In genomic region chr11:92453055-92453454, GRCh38 we compare ENCODE assay signal across 14 cellular contexts.
DNase-seq lines count a peak whose midpoint lies in the region; ATAC-seq and TF ChIP-seq lines count a peak whose summit lies in the region.
"Had no signal": no experiment of that assay in that cellular context is flagged by ENCODE, and none has a peak within 500 bp of the region (broad histone marks: within the 10 kb centered on the region; RNA-seq: fewer than 3 reads in every experiment).

No MANE protein-coding gene starts in this region.

- H3K4me3 Mint-ChIP-seq in HFFc6, result 0 out of 2 replicates have a peak overlapping the region, but pooled peaks have one; percentile 5
- no peak overlapping the region for H3K4me3 Mint-ChIP-seq in activated naive CD4-positive, alpha-beta T cell treated with anti-CD3 and anti-CD28 coated beads, Interleukin-2, amount 10 ng/mL, durations not matched to agents 7 days and 5 days

- no peak for ATAC-seq in GM19328 (IDR thresholded peaks at IDR 0.05; ENCODE audit: unreplicated experiment)
- ATAC-seq: HepG2, left colon had no signal

- H3K9me3 ChIP-seq in SK-N-SH, result no peaks in the 10 kb centered on the region

- CTCF ChIA-PET in SK-N-SH (lab: Yijun Ruan, JAX), result interaction anchor here (0.6 to 1.4 kb wide), 3 partner anchors 161 to 433 kb away, joined by 3 to 4 read pairs (median 3); no protein-coding TSS in a partner anchor
- CTCF ChIA-PET in activated naive CD4-positive, alpha-beta T cell treated with anti-CD3 and anti-CD28 coated beads, Interleukin-2, amount 10 ng/mL, durations not matched to agents 7 days and 5 days (lab: Charles Lee), result no interaction called here

- peaks cover 6% of the 10 kb centered on the region; the same call in 1 of the 2 replicates for H3K4me1 Mint-ChIP-seq in HFFc6 (ENCODE audit: low read depth)
- no peaks in the 10 kb centered on the region for H3K4me1 Mint-ChIP-seq in activated naive CD4-positive, alpha-beta T cell treated with anti-CD3 and anti-CD28 coated beads, Interleukin-2, amount 10 ng/mL, durations not matched to agents 7 days and 5 days

- no peaks in the 10 kb centered on the region for H3K79me2 ChIP-seq in SK-N-SH (ENCODE audit: insufficient read depth)

- peak overlapping the region; percentile 67; the same call in 1 of the 2 replicates for H3K4me2 ChIP-seq in SK-N-SH

- peaks cover 16% of the 10 kb centered on the region for H3F3A ChIP-seq in SK-N-SH (replicated peaks; ENCODE audit: insufficient read depth)

- peak overlapping the region; percentile 29; the same call in 1 of the 2 replicates for H3K9ac ChIP-seq in SK-N-SH

- H3K4me1 ChIP-seq in SK-N-SH (ENCODE audit: control insufficient read depth in 1 of 2, insufficient read depth in 2 of 2, low read depth in 1 of 2, low read length in 1 of 2), result peaks cover 0 to 10% of the 10 kb centered on the region in 2 experiments; a peak in 2 of 4 replicates

- no peaks in the 10 kb centered on the region for H4K20me1 ChIP-seq in SK-N-SH (ENCODE audit: insufficient read depth)

- peak; percentile 42 for DNase-seq in AG10803 (ENCODE audit: low read depth)
- DNase-seq in HFFc6, result peak; percentile 60
- DNase-seq in SK-N-SH, result no peak
- peak; percentile 29 for DNase-seq in foreskin melanocyte
- DNase-seq in activated naive CD4-positive, alpha-beta T cell treated with anti-CD3 and anti-CD28 coated beads, Interleukin-2, amount 10 ng/mL, durations not matched to agents 7 days and 5 days, result no peak
- DNase-seq in pons (ENCODE audit: low spot score), result no peak
- DNase-seq in DMS114 treated with DMSO at 0.1 percent for 48 hours (lab: John Stamatoyannopoulos, UW; ENCODE audit: unreplicated experiment), result no peak
- DNase-seq: activated T-cell treated with anti-CD3 and anti-CD28 coated beads for 4 hours; left colon; NCI-H2107; stimulated activated CD4-positive, alpha-beta T cell treated with anti-CD3 and anti-CD28 coated beads, Interleukin-4, amount 100 ng/mL, for 1 hour had no signal

- H3K36me3 ChIP-seq in SK-N-SH (replicated peaks in 1 of 2; ENCODE audit: control insufficient read depth in 1 of 2, insufficient read depth in 2 of 2, low read length in 1 of 2), result no peaks in the 10 kb centered on the region
- H3K36me3 ChIP-seq: cardiac muscle cell had no signal

- 26% methylated on average over 3 of the region's 3 CpGs for WGBS in SK-N-SH (ENCODE audit: low lambda C conversion rate)

- H3K36me3 Mint-ChIP-seq in HFFc6 (ENCODE audit: low read depth), result no peaks in the 10 kb centered on the region
- H3K36me3 Mint-ChIP-seq in activated naive CD4-positive, alpha-beta T cell treated with anti-CD3 and anti-CD28 coated beads, Interleukin-2, amount 10 ng/mL, durations not matched to agents 7 days and 5 days, result no peaks in the 10 kb centered on the region

- H3K4me3 ChIP-seq in AG10803 (ENCODE audit: low read length) (no peak overlapping the region), SK-N-SH (ENCODE audit: low read depth in 2 of 2, low read length in 1 of 2) (no peak overlapping the region; a peak in 1 of 4 replicates)
- H3K4me3 ChIP-seq: cardiac muscle cell had no signal

- peaks cover 12% of the 10 kb centered on the region for H3K9me3 Mint-ChIP-seq in HFFc6
- no peaks in the 10 kb centered on the region for H3K9me3 Mint-ChIP-seq in activated naive CD4-positive, alpha-beta T cell treated with anti-CD3 and anti-CD28 coated beads, Interleukin-2, amount 10 ng/mL, durations not matched to agents 7 days and 5 days

- no peaks in the 10 kb centered on the region for H3K27me3 ChIP-seq in SK-N-SH (ENCODE audit: insufficient read depth)
- H3K27me3 ChIP-seq: cardiac muscle cell had no signal

- H3K27me3 Mint-ChIP-seq in HFFc6 (ENCODE audit: insufficient read depth), result no peaks in the 10 kb centered on the region
- no peaks in the 10 kb centered on the region for H3K27me3 Mint-ChIP-seq in activated naive CD4-positive, alpha-beta T cell treated with anti-CD3 and anti-CD28 coated beads, Interleukin-2, amount 10 ng/mL, durations not matched to agents 7 days and 5 days

- TF ChIP-seq CTCF in AG10803 (conservative IDR thresholded peaks at IDR 0.05; ENCODE audit: low read length), result no peak
- no peak for TF ChIP-seq CTCF in HFFc6 (IDR thresholded peaks at IDR 0.05)
- TF ChIP-seq CTCF in SK-N-SH (IDR thresholded peaks at IDR 0.05), result no peak

- H2AFZ ChIP-seq in SK-N-SH (ENCODE audit: low read depth), result peak overlapping the region; percentile 12; the same call in 1 of the 2 replicates

- H3K27ac ChIP-seq in SK-N-SH (ENCODE audit: low read depth in 2 of 2, low read length in 1 of 2), result peak overlapping the region in 1 of 2 experiments; percentile 80; a peak in 2 of 4 replicates
- H3K27ac ChIP-seq: cardiac muscle cell had no signal

- TF ChIP-seq EP300 in SK-N-SH (IDR thresholded peaks at IDR 0.05; ENCODE audit: borderline replicate concordance in 1 of 2, low read depth in 1 of 2, low read length in 1 of 2), result peak in 1 of 2 experiments; percentile 37; a peak in 1 of 4 replicates

- POLR2A ChIA-PET in SK-N-SH (lab: Yijun Ruan, JAX), result no interaction called here

- TF ChIP-seq RAD21 in SK-N-SH (IDR thresholded peaks at IDR 0.05; ENCODE audit: low read length), result no peak

- peak overlapping the region; percentile 24; the same call in 1 of the 2 replicates for H3K27ac Mint-ChIP-seq in HFFc6
- H3K27ac Mint-ChIP-seq in activated naive CD4-positive, alpha-beta T cell treated with anti-CD3 and anti-CD28 coated beads, Interleukin-2, amount 10 ng/mL, durations not matched to agents 7 days and 5 days, result no peak overlapping the region

- H3K9me2 ChIP-seq in SK-N-SH, result no peaks in the 10 kb centered on the region

TF ChIP-seq in SK-N-SH, 30 proteins besides CTCF, POLR2A, EP300 and RAD21:
- TF ChIP-seq ELF1 (IDR thresholded peaks at IDR 0.05) (no peak), JUND (IDR thresholded peaks at IDR 0.05) (peak; percentile 84), YY1 (IDR thresholded peaks at IDR 0.05; ENCODE audit: low read depth) (no peak), NRF1 (IDR thresholded peaks at IDR 0.05; ENCODE audit: low read depth, low read length) (no peak), RXRA (IDR thresholded peaks at IDR 0.05; ENCODE audit: borderline replicate concordance, low read depth) (no peak), CHD2 (IDR thresholded peaks at IDR 0.05; ENCODE audit: low read length, partially characterized antibody) (no peak), TAF1 (IDR thresholded peaks at IDR 0.05; ENCODE audit: borderline replicate concordance, low read depth, low read length) (no peak), MAX (IDR thresholded peaks at IDR 0.05; ENCODE audit: low read depth) (peak; percentile 48; the same call in 1 of the 2 replicates), RCOR1 (IDR thresholded peaks at IDR 0.05; ENCODE audit: low read length) (no peak), RFX5 (IDR thresholded peaks at IDR 0.05; ENCODE audit: low read length) (no peak), GATA2 (CRISPR knock-in tag; IDR thresholded peaks at IDR 0.05) (no peak), TCF12 (IDR thresholded peaks at IDR 0.05) (peak; percentile 68), EZH2phosphoT487 (IDR thresholded peaks at IDR 0.05; ENCODE audit: borderline replicate concordance, low read depth) (no peak), POLR2AphosphoS5 (IDR thresholded peaks at IDR 0.05; ENCODE audit: low read depth, low read length) (no peak), TEAD4 (IDR thresholded peaks at IDR 0.05; ENCODE audit: borderline replicate concordance, insufficient read depth) (no peak), FOSL2 (IDR thresholded peaks at IDR 0.05; ENCODE audit: borderline replicate concordance, low read depth) (peak; percentile 92), IRF3 (IDR thresholded peaks at IDR 0.05; ENCODE audit: low read depth, low read length) (no peak)
- TF ChIP-seq, protein P1, sequence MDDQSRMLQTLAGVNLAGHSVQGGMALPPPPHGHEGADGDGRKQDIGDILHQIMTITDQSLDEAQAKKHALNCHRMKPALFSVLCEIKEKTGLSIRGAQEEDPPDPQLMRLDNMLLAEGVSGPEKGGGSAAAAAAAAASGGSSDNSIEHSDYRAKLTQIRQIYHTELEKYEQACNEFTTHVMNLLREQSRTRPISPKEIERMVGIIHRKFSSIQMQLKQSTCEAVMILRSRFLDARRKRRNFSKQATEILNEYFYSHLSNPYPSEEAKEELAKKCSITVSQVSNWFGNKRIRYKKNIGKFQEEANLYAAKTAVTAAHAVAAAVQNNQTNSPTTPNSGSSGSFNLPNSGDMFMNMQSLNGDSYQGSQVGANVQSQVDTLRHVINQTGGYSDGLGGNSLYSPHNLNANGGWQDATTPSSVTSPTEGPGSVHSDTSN (IDR thresholded peaks at IDR 0.05), result peak; percentile 66

Comparison
In these comparisons a context has a peak if more than half of its experiments do, and no peak if none do; other contexts are left out.
1. DNase-seq: peak in AG10803 (single experiment), HFFc6 (single experiment) and foreskin melanocyte (single experiment); none in SK-N-SH (single experiment), activated naive CD4-positive, alpha-beta T cell treated with anti-CD3 and anti-CD28 coated beads, Interleukin-2, amount 10 ng/mL, durations not matched to agents 7 days and 5 days (single experiment), pons (single experiment) and DMS114 treated with DMSO at 0.1 percent for 48 hours (single experiment).